Comparison of ENCODE assay signal across 1 cellular context in genomic region chr5:179777909-179778308, GRCh38.
A peak's percentile ranks its signal among the peaks of the same experiment; 100 is the strongest.
TF ChIP-seq lines count a peak whose summit lies in the region.

No MANE protein-coding gene starts in this region.

TF ChIP-seq in endothelial cell of umbilical vein, 7 proteins besides CTCF, POLR2A, EP300 and RAD21:
- TF ChIP-seq MAX (IDR thresholded peaks at IDR 0.05; ENCODE audit: insufficient read depth, insufficient read length) (no peak), GATA2 (IDR thresholded peaks at IDR 0.05; ENCODE audit: insufficient read depth, insufficient read length, low read depth, low read length) (peak; percentile 79), POLR2AphosphoS5 (IDR thresholded peaks at IDR 0.05; ENCODE audit: insufficient read depth, low read depth, low read length) (peak; percentile 44), MYC (IDR thresholded peaks at IDR 0.05; ENCODE audit: low read depth, low read length) (no peak)
